8 cellular contexts compared by ENCODE assay signal in the genomic region with DNA sequence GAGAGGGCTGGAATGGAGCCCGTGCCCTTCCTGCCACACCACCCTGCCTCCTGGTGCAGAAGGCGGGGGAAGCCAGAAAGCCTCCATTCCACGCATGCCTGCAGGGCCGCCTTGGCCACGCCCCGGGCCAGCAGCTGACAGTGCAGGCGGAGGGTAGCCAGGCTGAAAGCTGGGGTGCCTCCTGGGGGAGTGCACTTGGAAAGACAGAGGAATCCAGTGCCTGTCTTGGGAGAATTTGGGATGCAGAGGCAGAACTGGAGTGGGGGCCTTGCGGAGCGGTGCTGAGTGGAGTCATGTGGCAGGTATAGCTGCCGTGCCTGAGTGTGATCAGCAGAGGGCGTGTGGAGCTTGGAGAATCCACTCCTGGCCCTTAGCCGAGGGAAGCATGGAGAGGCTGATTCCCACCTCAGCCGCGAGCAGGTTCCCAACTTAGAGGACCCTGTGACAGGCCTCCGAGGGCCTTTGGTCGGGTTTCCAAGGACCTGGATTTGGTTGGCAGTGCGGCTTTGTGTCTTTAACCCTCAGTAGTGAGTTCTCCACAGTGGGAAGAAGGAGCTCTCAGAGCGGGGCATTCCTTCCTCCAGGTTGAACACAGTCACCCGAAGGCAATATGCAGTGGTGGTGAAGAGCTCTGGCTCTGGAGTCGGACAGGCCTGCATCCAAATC. TPM values are rescaled to one million over a fixed set of nuclear protein-coding genes. Genes with fewer than 3 reads are reported as not detected.
DNase-seq lines count a peak whose midpoint lies in the region; ATAC-seq and TF ChIP-seq lines count a peak whose summit lies in the region.

No MANE protein-coding gene starts in this region.

- TF ChIP-seq CTCF in omental fat pad (IDR thresholded peaks at IDR 0.05) (peak in 1 of 3 donors; percentile 90), testis (IDR thresholded peaks at IDR 0.05) (peak; percentile 66 to 81 (median 69))

- H3K4me3 ChIP-seq in MG63 (peak overlapping the region; percentile 29), testis (peak overlapping the region in 1 of 2 donors; percentile 11)

- DNase-seq in COLO829 (ENCODE audit: low spot score) (peak; percentile 92), MG63 (peak; percentile 75), SK-MEL-5 (ENCODE audit: low read depth, low spot score) (peak; percentile 86), germinal center (ENCODE audit: low spot score) (peak; percentile 76), omental fat pad (ENCODE audit: low spot score) (peak; percentile 63), testis (peak; percentile 92)
- peak; percentile 66 for DNase-seq in activated naive CD4-positive, alpha-beta T cell treated with anti-CD3 and anti-CD28 coated beads, Interleukin-2, amount 50 U/mL, for 16 hours

- 25 to 68% methylated on average over 3 to 14 of the region's 20 CpGs for WGBS in testis, 2 donors

- intact Hi-C loops in testis (cut with DNase I; ENCODE audit: low total_unique reads) = no loop called here

- in situ Hi-C loops in SK-MEL-5 (cut with HindIII; ENCODE audit: low pct_unique_long_range_greater_than_20kb, low sequenced_read_pairs) = no loop called here

- no peaks in the 10 kb centered on the region for H3K27me3 ChIP-seq in MG63
- H3K27me3 ChIP-seq in testis = no peaks in the 10 kb centered on the region

- H3K27ac ChIP-seq in testis = peak overlapping the region in 1 of 2 donors; percentile 29

- no peaks in the 10 kb centered on the region for H3K9me3 ChIP-seq in MG63
- no peaks in the 10 kb centered on the region for H3K9me3 ChIP-seq in testis

- no peak for TF ChIP-seq POLR2A in testis (IDR thresholded peaks at IDR 0.05)

- H3K36me3 ChIP-seq in MG63 = no peaks in the 10 kb centered on the region
- H3K36me3 ChIP-seq in testis (ENCODE audit: low read depth, missing control alignments) = no peaks in the 10 kb centered on the region

- H3K4me1 ChIP-seq in testis = peaks cover 8% of the 10 kb centered on the region

- ATAC-seq in GM21619 (IDR thresholded peaks at IDR 0.05; ENCODE audit: unreplicated experiment) (peak; percentile 72), omental fat pad (ENCODE audit: low FRiP score) (peak; percentile 95)

RNA-seq across cellular contexts. Expression of a gene that starts 9.1 kb away (rescaled TPM):
- 98.8 and 101 TPM in 2 replicates for total RNA-seq in MG63 (2014; rRNA removed; shearing (Covaris generic); ENCODE audit: low replicate concordance)
- 86.1 and 90.1 TPM in 2 replicates for total RNA-seq in SK-MEL-5 (2014; rRNA removed; shearing (Covaris generic))
- 98.8 and 107 TPM in 2 replicates for polyA plus RNA-seq in SK-MEL-5 (2015; cell fraction: cytosol; rRNA removed)
- polyA plus RNA-seq in SK-MEL-5 (2015; cell fraction: nucleus; rRNA removed) = 95.8 and 98.5 TPM in 2 replicates
- total RNA-seq in omental fat pad = 10 to 100 TPM; 19.8 to 26.0 (median 23.8) TPM
- 10 to 100 TPM; 31.5 to 36.8 TPM for total RNA-seq in testis
- 51.1 TPM for polyA plus RNA-seq in testis (ENCODE audit: insufficient read depth, low read depth, low replicate concordance)

RNA-seq across cellular contexts. Expression of a gene that starts 21.8 kb away (rescaled TPM):
- total RNA-seq in MG63 (2014; rRNA removed; shearing (Covaris generic); ENCODE audit: low replicate concordance) = 10.9 and 31.1 TPM in 2 replicates
- total RNA-seq in SK-MEL-5 (2014; rRNA removed; shearing (Covaris generic)) = 31.1 and 35.4 TPM in 2 replicates
- polyA plus RNA-seq in SK-MEL-5 (2015; cell fraction: cytosol; rRNA removed) = 64.0 and 69.7 TPM in 2 replicates
- polyA plus RNA-seq in SK-MEL-5 (2015; cell fraction: nucleus; rRNA removed) = 34.1 and 42.2 TPM in 2 replicates
- total RNA-seq in omental fat pad (10 to 100 TPM; 13.2 to 25.4 (median 16.1) TPM), testis (10 to 100 TPM; 32.8 to 38.0 TPM)
- 37.1 TPM for polyA plus RNA-seq in testis (ENCODE audit: insufficient read depth, low read depth, low replicate concordance)

RNA-seq across cellular contexts. Expression of a gene that starts 39.5 kb away (rescaled TPM):
- total RNA-seq in MG63 (2014; rRNA removed; shearing (Covaris generic); ENCODE audit: low replicate concordance) = 18.7 and 36.6 TPM in 2 replicates
- 31.5 and 38.6 TPM in 2 replicates for total RNA-seq in SK-MEL-5 (2014; rRNA removed; shearing (Covaris generic))
- 45.2 and 50.8 TPM in 2 replicates for polyA plus RNA-seq in SK-MEL-5 (2015; cell fraction: cytosol; rRNA removed)
- 127 and 129 TPM in 2 replicates for polyA plus RNA-seq in SK-MEL-5 (2015; cell fraction: nucleus; rRNA removed)
- 10 to 100 TPM; 30.6 to 34.7 (median 32.8) TPM for total RNA-seq in omental fat pad
- 10 to 100 TPM; 54.9 to 65.0 TPM for total RNA-seq in testis
- 50.9 TPM for polyA plus RNA-seq in testis (ENCODE audit: insufficient read depth, low read depth, low replicate concordance)

RNA-seq across cellular contexts. Expression of a gene that starts 39.9 kb away (rescaled TPM):
- 12.3 and 26.9 TPM in 2 replicates for total RNA-seq in MG63 (2014; rRNA removed; shearing (Covaris generic); ENCODE audit: low replicate concordance)
- total RNA-seq in SK-MEL-5 (2014; rRNA removed; shearing (Covaris generic)) = 51.6 and 64.4 TPM in 2 replicates
- 28.6 and 29.5 TPM in 2 replicates for polyA plus RNA-seq in SK-MEL-5 (2015; cell fraction: cytosol; rRNA removed)
- polyA plus RNA-seq in SK-MEL-5 (2015; cell fraction: nucleus; rRNA removed) = 16.9 and 37.4 TPM in 2 replicates
- total RNA-seq in omental fat pad (10 to 100 TPM in 2 of 4 donors, 1 to 10 TPM in 2; 9.1 to 10.3 (median 9.9) TPM), testis (10 to 100 TPM; 14.6 to 15.0 TPM)
- polyA plus RNA-seq in testis (ENCODE audit: insufficient read depth, low read depth, low replicate concordance) = 29.7 TPM

RNA-seq across cellular contexts. Expression of a gene that starts 58.5 kb away (rescaled TPM):
- total RNA-seq in MG63 (2014; rRNA removed; shearing (Covaris generic); ENCODE audit: low replicate concordance) = 8.9 and 10.4 TPM in 2 replicates
- total RNA-seq in SK-MEL-5 (2014; rRNA removed; shearing (Covaris generic)) = 31.8 and 38.5 TPM in 2 replicates
- polyA plus RNA-seq in SK-MEL-5 (2015; cell fraction: cytosol; rRNA removed) = 83.7 and 101 TPM in 2 replicates
- 30.4 and 40.4 TPM in 2 replicates for polyA plus RNA-seq in SK-MEL-5 (2015; cell fraction: nucleus; rRNA removed)
- 10 to 100 TPM; 18.5 to 51.9 (median 24.1) TPM for total RNA-seq in omental fat pad
- total RNA-seq in testis = 10 to 100 TPM; 19.7 to 21.7 TPM
- polyA plus RNA-seq in testis (ENCODE audit: insufficient read depth, low read depth, low replicate concordance) = 26.0 TPM
